ENCODE assay signal across 14 cellular contexts in the genomic region with DNA sequence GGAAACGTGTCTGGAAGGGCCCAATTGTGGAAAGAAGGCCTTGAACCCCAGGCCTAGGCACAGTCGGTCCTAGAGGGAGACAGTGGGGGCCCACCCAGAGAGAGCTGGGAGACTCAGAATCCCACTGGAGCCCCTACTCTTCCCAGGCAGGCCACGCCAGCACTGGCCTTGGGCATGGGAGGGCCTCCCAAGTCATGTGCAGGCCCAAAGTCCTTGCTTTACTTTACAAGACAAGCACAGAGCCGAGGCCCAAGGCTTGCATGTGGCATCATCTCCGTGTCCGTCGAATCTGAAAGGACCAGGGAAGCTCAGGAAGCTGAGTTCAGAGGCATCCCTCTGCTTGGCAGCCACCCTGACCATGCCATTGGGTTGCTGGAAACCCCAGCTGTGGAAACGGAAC. TPM values are rescaled to one million over a fixed set of nuclear protein-coding genes. Genes with fewer than 3 reads are reported as not detected.
DNase-seq lines count a peak whose midpoint lies in the region; ATAC-seq and TF ChIP-seq lines count a peak whose summit lies in the region.
"Had no signal": no experiment of that assay in that cellular context is flagged by ENCODE, and none has a peak within 500 bp of the region (broad histone marks: within the 10 kb centered on the region; RNA-seq: fewer than 3 reads in every experiment).

No MANE protein-coding gene starts in this region.

- H3K4me1 ChIP-seq in left ventricle myocardium inferior (peaks cover 25% of the 10 kb centered on the region), heart right ventricle (peaks cover 0 to 32% (median 0%) of the 10 kb centered on the region in 9 donors), lower lobe of right lung (peaks cover 15% of the 10 kb centered on the region)
- H3K4me1 ChIP-seq: Caco-2 had no signal

- intact Hi-C loops in left ventricle myocardium inferior (cut with micrococcal nuclease) (loop anchor here (10.0 kb wide), 1 partner anchor 67 kb away; no protein-coding TSS in a partner anchor), heart right ventricle (cut with DNase I) (loop anchor here in 1 of 10 donors (10.0 kb wide), 1 partner anchor 87 kb away; no protein-coding TSS in a partner anchor), lower lobe of right lung (cut with DNase I) (no loop called here)

- H3K4me3 ChIP-seq in left ventricle myocardium inferior, result no peak overlapping the region
- no peak overlapping the region for H3K4me3 ChIP-seq in heart right ventricle
- no peak overlapping the region for H3K4me3 ChIP-seq in lower lobe of right lung

- H3K27me3 ChIP-seq in left ventricle myocardium inferior (ENCODE audit: low read depth) (no peaks in the 10 kb centered on the region), heart right ventricle (no peaks in the 10 kb centered on the region), lower lobe of right lung (ENCODE audit: low read depth) (no peaks in the 10 kb centered on the region)

- H3K27ac ChIP-seq in left ventricle myocardium inferior (replicated peaks), result no peak overlapping the region
- H3K27ac ChIP-seq in heart right ventricle, result no peak overlapping the region
- H3K27ac ChIP-seq in caudate nucleus (ENCODE audit: low read depth, low read length), result peak overlapping the region; percentile 55
- no peak overlapping the region for H3K27ac ChIP-seq in lower lobe of right lung
- H3K27ac ChIP-seq: HL-60 had no signal

- ATAC-seq in heart right ventricle (no peak), lower lobe of right lung (no peak), HG02884 (IDR thresholded peaks at IDR 0.05; ENCODE audit: unreplicated experiment) (no peak)

- WGBS in heart right ventricle, 2 donors, result 93 to 97% methylated on average over 8 of the region's 8 CpGs

- no peak for TF ChIP-seq CTCF in left ventricle myocardium inferior (IDR thresholded peaks at IDR 0.05; ENCODE audit: borderline replicate concordance)
- TF ChIP-seq CTCF in heart right ventricle (IDR thresholded peaks at IDR 0.05), result no peak
- no peak for TF ChIP-seq CTCF in lower lobe of right lung (IDR thresholded peaks at IDR 0.05)

- H3K36me3 ChIP-seq in left ventricle myocardium inferior (no peaks in the 10 kb centered on the region), heart right ventricle (no peaks in the 10 kb centered on the region), lower lobe of right lung (no peaks in the 10 kb centered on the region)

- H3K9me3 ChIP-seq in left ventricle myocardium inferior (replicated peaks) (no peaks in the 10 kb centered on the region), heart right ventricle (no peaks in the 10 kb centered on the region), lower lobe of right lung (no peaks in the 10 kb centered on the region)
- H3K9me3 ChIP-seq: Caco-2 had no signal

- DNase-seq in left ventricle myocardium inferior (peak; percentile 5), heart right ventricle (no peak), caudate nucleus (lab: John Stamatoyannopoulos, UW) (peak in 1 of 61 donors; percentile 28), lower lobe of right lung (peak; percentile 31), mucosa of gallbladder (ENCODE audit: low spot score) (no peak), NCI-H2029 treated with DMSO at 0.1 percent for 48 hours (lab: John Stamatoyannopoulos, UW) (no peak)
- DNase-seq: ACHN; Caco-2; CD8-positive, alpha-beta memory T cell; DND-41; HCEC 1CT; HFFc6 had no signal

RNA-seq across cellular contexts. Expression of gene ABCG1, which starts 32.7 kb away (rescaled TPM):
- total RNA-seq in left ventricle myocardium inferior (8.7 TPM), heart right ventricle (10 to 100 TPM in 7 of 10 donors, 1 to 10 TPM in 3; 5.5 to 26.2 (median 14.6) TPM), lower lobe of right lung (74.9 TPM), mucosa of gallbladder (19.5 TPM)
- polyA plus RNA-seq in heart right ventricle, result 10 to 100 TPM; 11.6 to 19.4 TPM
- total RNA-seq: Caco-2, HFFc6 had no signal

Comparison
In these comparisons a context has a peak if more than half of its experiments do, and no peak if none do; other contexts are left out.
1. DNase-seq: peak in left ventricle myocardium inferior (single experiment) and lower lobe of right lung (single experiment); none in heart right ventricle (0 of 2), mucosa of gallbladder (single experiment) and NCI-H2029 treated with DMSO at 0.1 percent for 48 hours (single experiment).